ENCODE assay signal across 11 cellular contexts in the genomic region with DNA sequence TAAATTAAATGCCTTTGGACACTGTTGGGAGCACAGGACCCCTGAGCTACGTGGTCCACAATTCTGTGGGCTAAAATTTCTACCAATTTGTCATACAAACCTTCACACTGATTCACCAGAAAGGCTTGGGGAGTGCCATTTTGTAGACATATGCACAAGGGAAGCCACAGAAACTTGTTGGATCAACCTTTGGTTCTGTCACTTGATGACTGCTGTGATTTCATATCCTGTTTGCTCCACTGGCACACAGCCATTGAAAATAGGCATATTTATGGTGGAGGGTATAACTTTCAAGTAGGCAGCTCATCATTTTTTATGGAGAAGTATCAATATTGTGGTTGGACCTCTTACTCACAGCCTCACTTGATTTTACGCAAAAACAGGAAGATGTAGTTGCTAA.
"Had no signal": no experiment of that assay in that cellular context is flagged by ENCODE, and none has a peak within 500 bp of the region (broad histone marks: within the 10 kb centered on the region; RNA-seq: fewer than 3 reads in every experiment).

No MANE protein-coding gene starts in this region.

- H3K27ac Mint-ChIP-seq: nephron, progenitor cell of endocrine pancreas had no signal

- H3K9me3 ChIP-seq: gastroesophageal sphincter, left ventricle myocardium inferior had no signal

- ATAC-seq: gastroesophageal sphincter, right cardiac atrium had no signal

- H3K9me3 Mint-ChIP-seq: nephron had no signal

- H3K27ac ChIP-seq: gastroesophageal sphincter, left ventricle myocardium inferior had no signal

- H3K27me3 ChIP-seq: gastroesophageal sphincter had no signal

- H3K4me3 ChIP-seq: gastroesophageal sphincter, left ventricle myocardium inferior had no signal

- H3K4me3 Mint-ChIP-seq: nephron had no signal

- H3K4me1 Mint-ChIP-seq: nephron had no signal

- DNase-seq: activated CD4-positive, CD25-positive, alpha-beta regulatory T cell treated with anti-CD3 and anti-CD28 coated beads, Interleukin-2, amount 50 U/mL, for 72 hours; activated naive CD4-positive, alpha-beta T cell; left ventricle myocardium inferior; mesendoderm; occipital lobe; right cardiac atrium; stimulated activated naive CD4-positive, alpha-beta T cell treated with Interleukin-2 at 50 U/mL for 16 hours; trophoblast cell had no signal
